Comparison of ENCODE assay signal across 8 cellular contexts in genomic region chr17:53909802-53910201, GRCh38.
"Had no signal": no experiment of that assay in that cellular context is flagged by ENCODE, and none has a peak within 500 bp of the region (broad histone marks: within the 10 kb centered on the region; RNA-seq: fewer than 3 reads in every experiment).

No MANE protein-coding gene starts in this region.

- H3K9ac ChIP-seq: KMS-11 had no signal

- H3K27ac ChIP-seq: KMS-11 had no signal

- DNase-seq: H9, HCEC 1CT, KBM-7 had no signal

- FAIRE-seq: H1, H54, HTR-8/SVneo had no signal

- H3K4me3 ChIP-seq: GM23338 had no signal
